ENCODE assay signal across 1 cellular context in the genomic region with DNA sequence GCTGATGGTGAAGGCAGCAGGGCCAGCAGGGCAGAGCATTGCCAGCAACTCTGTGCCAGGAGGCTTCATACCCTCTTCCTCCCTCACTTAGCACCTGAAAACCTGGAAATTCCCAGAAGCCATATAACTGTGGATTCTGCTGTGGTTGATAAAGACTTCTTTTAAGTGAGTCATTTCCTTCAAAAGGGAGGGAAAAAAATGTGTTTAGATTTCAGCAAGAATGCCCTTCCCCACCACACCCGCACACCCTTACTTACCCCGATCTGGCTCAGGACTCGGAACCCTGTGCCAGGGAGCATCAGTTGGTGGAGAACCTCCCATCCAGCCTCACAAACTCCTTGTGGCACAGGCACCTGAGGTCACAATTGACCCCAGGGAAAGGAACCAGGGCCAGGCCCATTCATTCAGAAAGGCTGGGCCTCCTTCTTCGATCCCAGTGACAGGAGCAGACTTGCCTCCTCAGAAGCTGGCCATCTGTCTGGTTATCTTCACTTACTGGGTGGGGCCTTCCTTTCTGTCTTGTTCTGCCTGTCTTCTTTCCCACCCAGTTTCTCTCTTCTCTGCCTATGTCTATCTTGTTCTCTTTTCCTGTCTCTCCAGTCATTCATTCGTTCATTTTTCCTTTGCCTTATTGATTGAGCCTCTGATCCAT.
TF ChIP-seq lines count a peak whose summit lies in the region.

No MANE protein-coding gene starts in this region.

TF ChIP-seq in endothelial cell of umbilical vein, 7 proteins besides CTCF, POLR2A, EP300 and RAD21:
- no peak for TF ChIP-seq POLR2AphosphoS5 (IDR thresholded peaks at IDR 0.05; ENCODE audit: insufficient read depth, low read depth, low read length)
- TF ChIP-seq FOS (IDR thresholded peaks at IDR 0.05; ENCODE audit: borderline replicate concordance, insufficient read depth, low read length) = peak; percentile 60
- peak; percentile 39 for TF ChIP-seq GATA2 (IDR thresholded peaks at IDR 0.05; ENCODE audit: insufficient read depth, insufficient read length, low read depth, low read length)
- no peak for TF ChIP-seq EZH2 (IDR thresholded peaks at IDR 0.05; ENCODE audit: borderline replicate concordance, low read depth, low read length, severe bottlenecking)
- TF ChIP-seq MYC (IDR thresholded peaks at IDR 0.05; ENCODE audit: low read depth, low read length) = no peak
- TF ChIP-seq JUN (IDR thresholded peaks at IDR 0.05; ENCODE audit: borderline replicate concordance, insufficient read depth, insufficient read length, low read depth) = peak; percentile 36
- TF ChIP-seq, protein P1, sequence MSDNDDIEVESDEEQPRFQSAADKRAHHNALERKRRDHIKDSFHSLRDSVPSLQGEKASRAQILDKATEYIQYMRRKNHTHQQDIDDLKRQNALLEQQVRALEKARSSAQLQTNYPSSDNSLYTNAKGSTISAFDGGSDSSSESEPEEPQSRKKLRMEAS (IDR thresholded peaks at IDR 0.05; ENCODE audit: insufficient read depth, insufficient read length) = no peak
